33 cellular contexts compared by ENCODE assay signal in the genomic region with DNA sequence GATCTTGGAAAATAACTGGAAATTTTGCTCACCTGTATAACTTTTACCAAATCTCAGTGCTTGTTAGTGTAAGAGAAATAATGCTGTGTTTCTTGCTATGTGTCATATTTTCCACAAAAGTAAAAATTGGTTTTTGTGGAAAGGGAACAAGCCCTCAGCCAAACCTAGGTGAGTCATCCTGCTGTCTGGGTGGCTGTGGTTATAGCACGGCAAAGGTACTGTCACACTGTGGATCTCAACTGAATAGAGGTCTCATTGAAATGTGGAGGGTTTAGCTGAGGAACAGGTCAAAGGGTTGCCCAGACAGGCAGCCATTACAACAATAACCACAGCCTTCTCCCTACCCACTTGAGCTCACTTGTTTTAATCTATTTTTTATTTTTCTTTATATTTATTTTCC.
DNase-seq lines count a peak whose midpoint lies in the region; ATAC-seq and TF ChIP-seq lines count a peak whose summit lies in the region.
"Had no signal": no experiment of that assay in that cellular context is flagged by ENCODE, and none has a peak within 500 bp of the region (broad histone marks: within the 10 kb centered on the region; RNA-seq: fewer than 3 reads in every experiment).

No MANE protein-coding gene starts in this region.

- peak; percentile 2 for DNase-seq in activated CD8-positive, alpha-beta T cell treated with anti-CD3 and anti-CD28 coated beads for 36 hours
- no peak for DNase-seq in activated CD8-positive, alpha-beta T cell treated with anti-CD3 and anti-CD28 coated beads, Interleukin-2, amount 10 ng/mL, durations not matched to agents 7 days and 5 days
- DNase-seq in M059J (ENCODE audit: low read depth) (peak; percentile 80), epithelial cell of esophagus (ENCODE audit: low read depth) (peak; percentile 60), spleen (no peak), GM19240 (ENCODE audit: insufficient read length, low spot score) (no peak), T-cell (no peak)
- no peak for DNase-seq in stimulated activated naive CD8-positive, alpha-beta T cell treated with anti-CD3 and anti-CD28 coated beads, Interleukin-15, Interleukin-2, amounts not matched to agents 100 U/mL and 50 U/mL, for 24 hours
- DNase-seq: activated CD4-positive, alpha-beta T cell treated with anti-CD3 and anti-CD28 coated beads, Interleukin-2, amount 50 U/mL, for 4 hours; activated naive CD4-positive, alpha-beta T cell; activated T-cell treated with anti-CD3 and anti-CD28 coated beads for 4 hours; anterior cingulate cortex; Caco-2; effector CD4-positive, alpha-beta T cell; erythroblast; gastrocnemius medialis; GM23248; hypothalamus; IMR-90; islet precursor cell; MG63; NCI-H1436 treated with DMSO at 0.1 percent for 48 hours; NCI-H2171; NCI-H524 treated with DMSO at 0.1 percent for 48 hours; stimulated activated naive CD4-positive, alpha-beta T cell; transverse colon had no signal

- no peak overlapping the region for H3K4me3 Mint-ChIP-seq in activated CD8-positive, alpha-beta T cell treated with anti-CD3 and anti-CD28 coated beads for 36 hours
- H3K4me3 Mint-ChIP-seq in activated CD8-positive, alpha-beta T cell treated with anti-CD3 and anti-CD28 coated beads, Interleukin-2, amount 10 ng/mL, durations not matched to agents 7 days and 5 days = no peak overlapping the region
- no peak overlapping the region for H3K4me3 Mint-ChIP-seq in T-cell
- H3K4me3 Mint-ChIP-seq: T-helper 2 cell treated with Interferon-gamma antibody and Interleukin-4, amounts not matched to agents 5 μg/mL and 100 μg/mL, for 36 hours had no signal

- H3K27me3 ChIP-seq in spleen (replicated peaks in 1 of 7) = no peaks in the 10 kb centered on the region
- H3K27me3 ChIP-seq: BLaER1 treated with 17β-estradiol and CSF1 and Interleukin-3, amounts not matched to agents 10 nM and 100 nM; gastrocnemius medialis; MG63; transverse colon had no signal

- H3K4me1 ChIP-seq in spleen = no peaks in the 10 kb centered on the region
- H3K4me1 ChIP-seq: BLaER1 treated with 17β-estradiol and CSF1 and Interleukin-3, amounts not matched to agents 10 nM and 100 nM; Caco-2; gastrocnemius medialis; transverse colon had no signal

- no peaks in the 10 kb centered on the region for H3K36me3 ChIP-seq in spleen
- H3K36me3 ChIP-seq: BLaER1 treated with 17β-estradiol and CSF1 and Interleukin-3, amounts not matched to agents 10 nM and 100 nM; gastrocnemius medialis; MG63; transverse colon had no signal

- H3K27me3 Mint-ChIP-seq in activated CD8-positive, alpha-beta T cell treated with anti-CD3 and anti-CD28 coated beads for 36 hours = no peaks in the 10 kb centered on the region
- H3K27me3 Mint-ChIP-seq in activated CD8-positive, alpha-beta T cell treated with anti-CD3 and anti-CD28 coated beads, Interleukin-2, amount 10 ng/mL, durations not matched to agents 7 days and 5 days (ENCODE audit: low read depth) = no peaks in the 10 kb centered on the region
- no peaks in the 10 kb centered on the region for H3K27me3 Mint-ChIP-seq in T-cell

- H3K4me3 ChIP-seq in epithelial cell of esophagus (ENCODE audit: low read length) = no peak overlapping the region
- H3K4me3 ChIP-seq in spleen = no peak overlapping the region
- H3K4me3 ChIP-seq: BLaER1 treated with 17β-estradiol and CSF1 and Interleukin-3, amounts not matched to agents 10 nM and 100 nM; gastrocnemius medialis; GM23248; lung; MG63; SK-N-MC; skin epidermis; transverse colon had no signal

- H3K9me3 Mint-ChIP-seq in activated CD8-positive, alpha-beta T cell treated with anti-CD3 and anti-CD28 coated beads for 36 hours = no peaks in the 10 kb centered on the region
- H3K9me3 Mint-ChIP-seq in activated CD8-positive, alpha-beta T cell treated with anti-CD3 and anti-CD28 coated beads, Interleukin-2, amount 10 ng/mL, durations not matched to agents 7 days and 5 days (ENCODE audit: insufficient read depth) = no peaks in the 10 kb centered on the region
- no peaks in the 10 kb centered on the region for H3K9me3 Mint-ChIP-seq in T-cell
- H3K9me3 Mint-ChIP-seq: T-helper 2 cell treated with Interferon-gamma antibody and Interleukin-4, amounts not matched to agents 5 μg/mL and 100 μg/mL, for 36 hours had no signal

- POLR2A ChIA-PET in activated CD8-positive, alpha-beta T cell treated with anti-CD3 and anti-CD28 coated beads for 36 hours (lab: Charles Lee) = no interaction called here
- POLR2A ChIA-PET in activated CD8-positive, alpha-beta T cell treated with anti-CD3 and anti-CD28 coated beads, Interleukin-2, amount 10 ng/mL, durations not matched to agents 7 days and 5 days (lab: Charles Lee) = no interaction called here
- POLR2A ChIA-PET in T-cell (lab: Charles Lee) = no interaction called here

- CTCF ChIA-PET in activated CD8-positive, alpha-beta T cell treated with anti-CD3 and anti-CD28 coated beads for 36 hours (lab: Charles Lee) = no interaction called here
- CTCF ChIA-PET in activated CD8-positive, alpha-beta T cell treated with anti-CD3 and anti-CD28 coated beads, Interleukin-2, amount 10 ng/mL, durations not matched to agents 7 days and 5 days (lab: Charles Lee) = no interaction called here
- CTCF ChIA-PET in T-cell (lab: Charles Lee) = no interaction called here

- no peak for ATAC-seq in activated CD8-positive, alpha-beta T cell treated with anti-CD3 and anti-CD28 coated beads for 36 hours
- no peak for ATAC-seq in activated CD8-positive, alpha-beta T cell treated with anti-CD3 and anti-CD28 coated beads, Interleukin-2, amount 10 ng/mL, durations not matched to agents 7 days and 5 days
- ATAC-seq in stimulated activated naive CD8-positive, alpha-beta T cell treated with anti-CD3 and anti-CD28 coated beads, Interleukin-15, Interleukin-2, amounts not matched to agents 100 U/mL and 50 U/mL, for 24 hours = peak; percentile 75
- no peak for ATAC-seq in T-cell (replicated peaks in 1 of 4)
- ATAC-seq: gastrocnemius medialis had no signal

- TF ChIP-seq POLR2A in spleen (IDR thresholded peaks at IDR 0.05) = no peak

- no peaks in the 10 kb centered on the region for H3K4me1 Mint-ChIP-seq in activated CD8-positive, alpha-beta T cell treated with anti-CD3 and anti-CD28 coated beads for 36 hours (ENCODE audit: low read depth)
- no peaks in the 10 kb centered on the region for H3K4me1 Mint-ChIP-seq in activated CD8-positive, alpha-beta T cell treated with anti-CD3 and anti-CD28 coated beads, Interleukin-2, amount 10 ng/mL, durations not matched to agents 7 days and 5 days (ENCODE audit: low read depth)
- no peaks in the 10 kb centered on the region for H3K4me1 Mint-ChIP-seq in T-cell

- no peaks in the 10 kb centered on the region for H3K36me3 Mint-ChIP-seq in activated CD8-positive, alpha-beta T cell treated with anti-CD3 and anti-CD28 coated beads for 36 hours (ENCODE audit: low read depth)
- H3K36me3 Mint-ChIP-seq in activated CD8-positive, alpha-beta T cell treated with anti-CD3 and anti-CD28 coated beads, Interleukin-2, amount 10 ng/mL, durations not matched to agents 7 days and 5 days (ENCODE audit: low read depth) = no peaks in the 10 kb centered on the region
- no peaks in the 10 kb centered on the region for H3K36me3 Mint-ChIP-seq in T-cell

- no peak overlapping the region for H3K27ac ChIP-seq in spleen
- H3K27ac ChIP-seq: BLaER1 treated with 17β-estradiol and CSF1 and Interleukin-3, amounts not matched to agents 10 nM and 100 nM; gastrocnemius medialis; GM23248; HL-60; RWPE1; SK-N-MC; skin epidermis; transverse colon had no signal

- no peaks in the 10 kb centered on the region for H3K9me3 ChIP-seq in spleen
- H3K9me3 ChIP-seq: BLaER1 treated with 17β-estradiol and CSF1 and Interleukin-3, amounts not matched to agents 10 nM and 100 nM; Caco-2; gastrocnemius medialis; MG63; transverse colon had no signal

- 72 to 83% (median 78%) methylated on average over 1 of the region's 1 CpG for WGBS in spleen, 5 donors

- intact Hi-C loops in activated CD8-positive, alpha-beta T cell treated with anti-CD3 and anti-CD28 coated beads for 36 hours (cut with micrococcal nuclease) = no loop called here
- intact Hi-C loops in spleen (cut with DNase I; ENCODE audit: low total_unique reads) = no loop called here

- H3K27ac Mint-ChIP-seq in activated CD8-positive, alpha-beta T cell treated with anti-CD3 and anti-CD28 coated beads for 36 hours = no peak overlapping the region
- no peak overlapping the region for H3K27ac Mint-ChIP-seq in activated CD8-positive, alpha-beta T cell treated with anti-CD3 and anti-CD28 coated beads, Interleukin-2, amount 10 ng/mL, durations not matched to agents 7 days and 5 days
- no peak overlapping the region for H3K27ac Mint-ChIP-seq in T-cell
- H3K27ac Mint-ChIP-seq: T-helper 2 cell treated with Interferon-gamma antibody and Interleukin-4, amounts not matched to agents 5 μg/mL and 100 μg/mL, for 36 hours had no signal

- TF ChIP-seq CTCF in activated CD8-positive, alpha-beta T cell treated with anti-CD3 and anti-CD28 coated beads for 36 hours (IDR thresholded peaks at IDR 0.05) = no peak
- TF ChIP-seq CTCF in epithelial cell of esophagus (IDR thresholded peaks at IDR 0.05; ENCODE audit: insufficient read depth, low read depth, low read length, missing control alignments) = no peak
- no peak for TF ChIP-seq CTCF in spleen (IDR thresholded peaks at IDR 0.05 in 8 of 11, conservative IDR thresholded peaks at IDR 0.05 in 3 of 11)

Comparison
In these comparisons a context has a peak if more than half of its experiments do, and no peak if none do; other contexts are left out.
1. DNase-seq: peak in activated CD8-positive, alpha-beta T cell treated with anti-CD3 and anti-CD28 coated beads for 36 hours (single experiment), M059J (single experiment) and epithelial cell of esophagus (single experiment); none in activated CD8-positive, alpha-beta T cell treated with anti-CD3 and anti-CD28 coated beads, Interleukin-2, amount 10 ng/mL, durations not matched to agents 7 days and 5 days (single experiment), stimulated activated naive CD8-positive, alpha-beta T cell treated with anti-CD3 and anti-CD28 coated beads, Interleukin-15, Interleukin-2, amounts not matched to agents 100 U/mL and 50 U/mL, for 24 hours (single experiment), spleen (single experiment), GM19240 (single experiment) and T-cell (0 of 34).